In genomic region chr7:148274118-148274517, GRCh38 we compare ENCODE assay signal across 9 cellular contexts.
"Had no signal": no experiment of that assay in that cellular context is flagged by ENCODE, and none has a peak within 500 bp of the region (broad histone marks: within the 10 kb centered on the region; RNA-seq: fewer than 3 reads in every experiment).

No MANE protein-coding gene starts in this region.

- H3K9ac ChIP-seq: KMS-11 had no signal

- ATAC-seq: GM23338 had no signal

- DNase-seq: H9, HCEC 1CT, IMR-90, KBM-7 had no signal

- H3K4me3 ChIP-seq: GM23338 had no signal

- H3K4me3 Mint-ChIP-seq: GM23338, H9 had no signal

- H3K4me2 ChIP-seq: GM23338, KMS-11 had no signal

- H3K27ac Mint-ChIP-seq: GM23338, H9 had no signal

- H3K4me1 Mint-ChIP-seq: GM23338 had no signal

- FAIRE-seq: H1, H54 had no signal

- H3K27ac ChIP-seq: HL-60, KMS-11 had no signal

- H2AFZ ChIP-seq: GM23338 had no signal
